ENCODE assay signal across 8 cellular contexts in the genomic region with DNA sequence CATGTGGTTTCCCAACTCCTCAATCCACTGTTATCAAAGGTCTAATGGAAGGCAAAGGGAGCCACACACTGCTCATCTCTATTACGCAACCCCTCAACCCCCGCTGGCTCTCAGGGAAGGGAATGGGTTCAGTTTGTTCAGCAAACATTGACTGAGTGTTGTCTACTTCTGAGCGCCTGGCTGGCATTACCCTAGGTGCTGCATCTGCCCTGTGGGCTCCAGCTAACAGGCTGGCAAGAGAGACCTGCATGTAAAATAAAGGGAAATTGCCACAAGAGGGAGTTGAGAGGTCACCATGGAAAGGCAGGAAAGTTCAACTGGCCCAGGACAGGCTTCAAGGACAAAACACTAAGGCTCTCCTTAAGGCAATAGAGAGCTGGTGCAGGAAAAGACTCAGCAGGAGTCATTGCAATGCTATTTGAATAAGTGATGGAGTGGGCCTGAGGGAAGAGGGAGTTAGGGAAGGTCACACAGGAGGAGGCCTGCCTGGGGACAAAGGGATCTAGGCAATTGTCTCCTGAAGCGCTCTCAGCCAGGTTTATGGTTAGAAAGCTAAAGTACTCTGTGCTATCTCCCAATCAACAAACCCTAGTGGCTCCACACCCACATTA. TPM values are rescaled to one million over a fixed set of nuclear protein-coding genes. Genes with fewer than 3 reads are reported as not detected.
DNase-seq lines count a peak whose midpoint lies in the region; ATAC-seq and TF ChIP-seq lines count a peak whose summit lies in the region.

No MANE protein-coding gene starts in this region.

- H3K27ac ChIP-seq in RWPE1 (peak overlapping the region; percentile 22), iPS DF 6.9 (ENCODE audit: low read length) (no peak overlapping the region)

- H3K9me3 ChIP-seq in iPS DF 6.9 (ENCODE audit: control insufficient read depth, insufficient read depth, low read length): no peaks in the 10 kb centered on the region

- TF ChIP-seq CTCF in BJ (IDR thresholded peaks at IDR 0.05; ENCODE audit: insufficient read depth, low read depth, low read length) (peak; percentile 42), RWPE1 (conservative IDR thresholded peaks at IDR 0.05; ENCODE audit: low read depth) (no peak)

- CTCF ChIA-PET in BJ (lab: Yijun Ruan, JAX) (interaction anchor here (0.8 to 8.2 kb wide), 5 partner anchors 14 to 137 kb away, joined by 3 to 69 read pairs (median 3); no protein-coding TSS in a partner anchor), RWPE1 (lab: Yijun Ruan, JAX) (interaction anchor here (0.6 to 1.2 kb wide), 4 partner anchors 14 to 113 kb away, joined by 3 read pairs; no protein-coding TSS in a partner anchor)

- H3K27me3 ChIP-seq in BJ (ENCODE audit: control insufficient read depth, insufficient read depth, low read length) (no peaks in the 10 kb centered on the region), iPS DF 6.9 (ENCODE audit: control insufficient read depth, insufficient read depth, low read length) (peaks cover 38% of the 10 kb centered on the region)

- no peak overlapping the region for H3K4me3 ChIP-seq in BJ (ENCODE audit: low read depth, low read length)
- H3K4me3 ChIP-seq in iPS DF 6.9 (ENCODE audit: low read length): no peak overlapping the region

- DNase-seq in BJ (ENCODE audit: low read depth) (no peak), HuH-7 (ENCODE audit: low spot score) (peak; percentile 60), RWPE1 (ENCODE audit: low spot score) (no peak), iPS DF 6.9 (ENCODE audit: low read depth, low spot score) (peak; percentile 88), foreskin melanocyte (no peak), NCI-H82 (lab: John Stamatoyannopoulos, UW) (no peak)
- no peak for DNase-seq in stimulated activated CD4-positive, alpha-beta T cell treated with anti-CD3 and anti-CD28 coated beads, Interleukin-2, amount 100 ng/mL, for 48 hours

- ATAC-seq in GM21619 (IDR thresholded peaks at IDR 0.05; ENCODE audit: unreplicated experiment): no peak

- peaks cover 2% of the 10 kb centered on the region; the same call in 1 of the 2 replicates for H3K36me3 ChIP-seq in BJ (ENCODE audit: control insufficient read depth, insufficient read depth, low read length)
- no peaks in the 10 kb centered on the region for H3K36me3 ChIP-seq in iPS DF 6.9 (ENCODE audit: control insufficient read depth, insufficient read depth, low read length)

- POLR2A ChIA-PET in BJ (lab: Charles Lee) (no interaction called here), RWPE1 (lab: Yijun Ruan, JAX; ENCODE audit: low non-redundant PET) (no interaction called here)

- no peaks in the 10 kb centered on the region for H3K4me1 ChIP-seq in iPS DF 6.9 (ENCODE audit: control insufficient read depth, insufficient read depth, low read length)

- no CpG with 5 or more reads among the region's 4 CpGs for WGBS in iPS DF 6.9 (ENCODE audit: insufficient coverage, insufficient read length)

RNA-seq across cellular contexts. Expression of a gene that starts 5.5 kb away (rescaled TPM):
- 15.7 and 16.8 TPM in 2 replicates for polyA plus RNA-seq in BJ (2011; rRNA removed)
- polyA minus RNA-seq in BJ (2011; rRNA and poly(A)+ RNA removed): 25.7 and 28.4 TPM in 2 replicates

RNA-seq across cellular contexts. Expression of a gene that starts 5.7 kb away (rescaled TPM):
- 27.3 and 30.7 TPM in 2 replicates for polyA plus RNA-seq in BJ (2011; rRNA removed)
- polyA minus RNA-seq in BJ (2011; rRNA and poly(A)+ RNA removed): 8.4 and 14.0 TPM in 2 replicates

RNA-seq across cellular contexts. Expression of a gene that starts 32.1 kb away (rescaled TPM):
- 0.59 and 0.63 TPM in 2 replicates for polyA plus RNA-seq in BJ (2011; rRNA removed)
- polyA minus RNA-seq in BJ (2011; rRNA and poly(A)+ RNA removed): 0.51 and 1.4 TPM in 2 replicates

RNA-seq across cellular contexts. Expression of a gene that starts 57.0 kb away (rescaled TPM):
- 41.7 and 63.9 TPM in 2 replicates for polyA plus RNA-seq in BJ (2011; rRNA removed)
- polyA minus RNA-seq in BJ (2011; rRNA and poly(A)+ RNA removed): 56.1 and 60.3 TPM in 2 replicates

Comparison
In these comparisons a context has a peak if more than half of its experiments do, and no peak if none do; other contexts are left out.
1. DNase-seq: peak in HuH-7 (single experiment) and iPS DF 6.9 (single experiment); none in BJ (single experiment), RWPE1 (single experiment), foreskin melanocyte (single experiment), stimulated activated CD4-positive, alpha-beta T cell treated with anti-CD3 and anti-CD28 coated beads, Interleukin-2, amount 100 ng/mL, for 48 hours (0 of 2) and NCI-H82 (single experiment).